Comparison of ENCODE assay signal across 7 cellular contexts in genomic region chr6:33390767-33391277, GRCh38. TPM values are rescaled to one million over a fixed set of nuclear protein-coding genes. Genes with fewer than 3 reads are reported as not detected.
DNase-seq lines count a peak whose midpoint lies in the region; ATAC-seq lines count a peak whose summit lies in the region.

No MANE protein-coding gene starts in this region.

- H3K4me1 ChIP-seq in iPS-18a (ENCODE audit: control insufficient read depth, low read depth, low read length): peaks cover 8% of the 10 kb centered on the region
- peaks cover 8% of the 10 kb centered on the region for H3K4me1 ChIP-seq in stomach smooth muscle (ENCODE audit: control insufficient read depth, insufficient read depth, low read length)

- H3K9me3 Mint-ChIP-seq in activated CD8-positive, alpha-beta T cell treated with anti-CD3 and anti-CD28 coated beads, Interleukin-2, amount 10 ng/mL, durations not matched to agents 7 days and 5 days (ENCODE audit: insufficient read depth): no peaks in the 10 kb centered on the region

- peak overlapping the region; percentile 54 for H3K4me3 ChIP-seq in iPS-18a (ENCODE audit: low read length)
- H3K4me3 ChIP-seq in stomach smooth muscle (ENCODE audit: low read length in 2 of 2): peak overlapping the region; percentile 26 to 78

- H3K4me3 Mint-ChIP-seq in activated CD8-positive, alpha-beta T cell treated with anti-CD3 and anti-CD28 coated beads, Interleukin-2, amount 10 ng/mL, durations not matched to agents 7 days and 5 days: peak overlapping the region; percentile 99

- ATAC-seq in HG02642 (IDR thresholded peaks at IDR 0.05; ENCODE audit: poor library complexity, unreplicated experiment): peak; percentile 3
- no peak for ATAC-seq in activated CD8-positive, alpha-beta T cell treated with anti-CD3 and anti-CD28 coated beads, Interleukin-2, amount 10 ng/mL, durations not matched to agents 7 days and 5 days
- ATAC-seq in GM21737 (IDR thresholded peaks at IDR 0.05; ENCODE audit: unreplicated experiment): no peak
- no peak for ATAC-seq in GM19397 (IDR thresholded peaks at IDR 0.05; ENCODE audit: unreplicated experiment)

- H3K9ac ChIP-seq in iPS-18a (ENCODE audit: low read length) (peak overlapping the region; percentile 64), stomach smooth muscle (ENCODE audit: low read length in 2 of 2) (peak overlapping the region; percentile 81 to 86)

- H3K36me3 Mint-ChIP-seq in activated CD8-positive, alpha-beta T cell treated with anti-CD3 and anti-CD28 coated beads, Interleukin-2, amount 10 ng/mL, durations not matched to agents 7 days and 5 days (ENCODE audit: low read depth): peaks cover 33% of the 10 kb centered on the region

- CTCF ChIA-PET in activated CD8-positive, alpha-beta T cell treated with anti-CD3 and anti-CD28 coated beads, Interleukin-2, amount 10 ng/mL, durations not matched to agents 7 days and 5 days (lab: Charles Lee): interaction anchor here (0.6 to 2.5 kb wide), 27 partner anchors 9 to 194 kb away, joined by 3 to 20 read pairs (median 4); partner anchors contain the start of genes B3GALT4, CUTA, PFDN6 and RGL2

- H3K36me3 ChIP-seq in iPS-18a (ENCODE audit: control insufficient read depth, low read depth, low read length) (peaks cover 3% of the 10 kb centered on the region), stomach smooth muscle (ENCODE audit: control insufficient read depth in 2 of 2, insufficient read depth in 2 of 2, low read length in 2 of 2) (no peaks in the 10 kb centered on the region)

- peak overlapping the region; percentile 96 for H3K27ac Mint-ChIP-seq in activated CD8-positive, alpha-beta T cell treated with anti-CD3 and anti-CD28 coated beads, Interleukin-2, amount 10 ng/mL, durations not matched to agents 7 days and 5 days

- H3K27ac ChIP-seq in iPS-18a (ENCODE audit: low read length) (peak overlapping the region; percentile 85), stomach smooth muscle (ENCODE audit: low read length) (peak overlapping the region; percentile 96)

- H3K27me3 ChIP-seq in iPS-18a (ENCODE audit: control insufficient read depth, insufficient read depth, low read length) (no peaks in the 10 kb centered on the region), stomach smooth muscle (ENCODE audit: control insufficient read depth in 1 of 2, insufficient read depth in 2 of 2, low read length in 2 of 2) (no peaks in the 10 kb centered on the region)

- H3K4me1 Mint-ChIP-seq in activated CD8-positive, alpha-beta T cell treated with anti-CD3 and anti-CD28 coated beads, Interleukin-2, amount 10 ng/mL, durations not matched to agents 7 days and 5 days (ENCODE audit: low read depth): peaks cover 39% of the 10 kb centered on the region

- DNase-seq in activated CD8-positive, alpha-beta T cell treated with anti-CD3 and anti-CD28 coated beads, Interleukin-2, amount 10 ng/mL, durations not matched to agents 7 days and 5 days: no peak
- no peak for DNase-seq in HUDEP-2 (lab: John Stamatoyannopoulos, UW; ENCODE audit: unreplicated experiment in 76 of 76)

- POLR2A ChIA-PET in activated CD8-positive, alpha-beta T cell treated with anti-CD3 and anti-CD28 coated beads, Interleukin-2, amount 10 ng/mL, durations not matched to agents 7 days and 5 days (lab: Charles Lee): interaction anchor here (0.6 to 1.4 kb wide), 4 partner anchors 26 to 243 kb away, joined by 3 read pairs; no protein-coding TSS in a partner anchor

- H3K9me3 ChIP-seq in iPS-18a (ENCODE audit: control insufficient read depth, low read depth, low read length): no peaks in the 10 kb centered on the region
- H3K9me3 ChIP-seq in stomach smooth muscle (ENCODE audit: control insufficient read depth in 2 of 2, low read length in 2 of 2): no peaks in the 10 kb centered on the region

- peaks cover 2% of the 10 kb centered on the region for H3K27me3 Mint-ChIP-seq in activated CD8-positive, alpha-beta T cell treated with anti-CD3 and anti-CD28 coated beads, Interleukin-2, amount 10 ng/mL, durations not matched to agents 7 days and 5 days (ENCODE audit: low read depth)

RNA-seq across cellular contexts. Expression of gene KIFC1, which starts 0.8 kb away (rescaled TPM):
- 100 to 1,000 TPM; 175 to 180 TPM for total RNA-seq in activated CD8-positive, alpha-beta T cell treated with anti-CD3 and anti-CD28 coated beads, Interleukin-2, amount 10 ng/mL, durations not matched to agents 7 days and 5 days

RNA-seq across cellular contexts. Expression of gene PHF1, which starts 20.0 kb away (rescaled TPM):
- total RNA-seq in activated CD8-positive, alpha-beta T cell treated with anti-CD3 and anti-CD28 coated beads, Interleukin-2, amount 10 ng/mL, durations not matched to agents 7 days and 5 days: 10 to 100 TPM; 35.9 to 36.5 TPM

RNA-seq across cellular contexts. Expression of gene CUTA, which starts 27.1 kb away (rescaled TPM):
- total RNA-seq in activated CD8-positive, alpha-beta T cell treated with anti-CD3 and anti-CD28 coated beads, Interleukin-2, amount 10 ng/mL, durations not matched to agents 7 days and 5 days: 100 to 1,000 TPM; 179 to 187 TPM

RNA-seq across cellular contexts. Expression of gene SYNGAP1, which starts 29.0 kb away (rescaled TPM):
- total RNA-seq in activated CD8-positive, alpha-beta T cell treated with anti-CD3 and anti-CD28 coated beads, Interleukin-2, amount 10 ng/mL, durations not matched to agents 7 days and 5 days: 10 to 100 TPM; 42.0 to 48.2 TPM
